Comparison of ENCODE assay signal across 1 cellular context in the genomic region with DNA sequence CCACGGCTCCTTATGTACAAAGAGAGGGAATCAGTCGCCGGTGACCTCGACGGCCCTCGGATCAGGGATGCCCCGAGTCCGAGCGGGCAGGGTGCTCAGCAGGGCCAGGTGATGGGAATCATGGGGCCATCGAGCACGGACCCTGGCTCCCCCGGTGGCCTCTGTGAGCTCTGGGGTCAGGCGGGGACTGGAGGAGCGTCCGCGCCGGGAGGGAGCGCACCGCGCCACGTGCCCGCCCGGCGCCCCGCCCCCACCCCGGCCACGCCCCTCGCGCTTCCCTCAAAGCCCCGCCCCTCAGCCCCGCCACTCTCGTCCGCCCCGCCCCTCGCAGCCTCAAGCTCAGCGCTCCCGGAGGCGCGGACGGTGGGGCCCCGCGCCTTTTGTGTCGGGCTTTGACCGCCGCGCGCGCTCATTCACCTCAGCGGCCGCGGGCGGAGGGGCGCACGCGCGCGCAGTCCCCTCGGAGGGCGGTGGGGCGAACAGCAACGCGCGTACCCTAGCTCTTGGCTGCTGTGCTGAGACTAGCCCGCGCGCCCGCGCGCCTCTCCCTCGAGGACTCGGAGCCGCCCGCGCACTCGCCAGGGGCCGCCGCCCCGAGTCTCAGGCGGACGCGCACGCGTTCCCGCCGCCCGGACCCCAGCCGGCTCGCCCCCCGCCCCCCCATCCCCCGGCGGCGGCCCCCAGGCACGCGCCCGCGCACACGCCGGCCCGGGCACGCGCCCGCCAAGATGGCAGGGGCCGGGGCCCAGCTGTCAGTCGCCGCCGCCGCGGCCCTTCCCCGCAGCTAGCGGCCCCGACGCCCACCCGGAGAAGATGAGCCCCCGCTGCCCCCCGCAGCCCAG.
TF ChIP-seq lines count a peak whose summit lies in the region.

No MANE protein-coding gene starts in this region.

TF ChIP-seq in H1, 55 proteins besides CTCF, POLR2A, EP300 and RAD21 (continued from another document):
- TF ChIP-seq CEBPB (IDR thresholded peaks at IDR 0.05; ENCODE audit: low read depth, low read length) (no peak), SP2 (IDR thresholded peaks at IDR 0.05; ENCODE audit: low read length) (no peak), JUN (IDR thresholded peaks at IDR 0.05; ENCODE audit: low read depth, low read length) (no peak), GABPA (IDR thresholded peaks at IDR 0.05; ENCODE audit: borderline replicate concordance, insufficient read depth, low read length) (no peak), BCL11A (IDR thresholded peaks at IDR 0.05; ENCODE audit: low read depth in 2 of 2, low read length in 2 of 2) (no peak), CHD2 (IDR thresholded peaks at IDR 0.05; ENCODE audit: low read length) (no peak), MAFK (IDR thresholded peaks at IDR 0.05; ENCODE audit: low read depth, low read length) (no peak), SP1 (IDR thresholded peaks at IDR 0.05; ENCODE audit: low read depth, low read length) (no peak), SIN3A (conservative IDR thresholded peaks at IDR 0.05 in 1 of 2, IDR thresholded peaks at IDR 0.05 in 1 of 2; ENCODE audit: low read depth in 1 of 2, low read length in 2 of 2) (peak; percentile 8 to 61; a peak in 1 of 4 replicates), TEAD4 (IDR thresholded peaks at IDR 0.05; ENCODE audit: low read depth, low read length) (no peak; the same call in 1 of the 2 replicates), FOSL1 (IDR thresholded peaks at IDR 0.05; ENCODE audit: insufficient read depth, low read depth, low read length) (no peak), TAF7 (optimal IDR thresholded peaks at IDR 0.05; ENCODE audit: borderline replicate concordance, low read depth, low read length) (peak; percentile 27), TBP (IDR thresholded peaks at IDR 0.05; ENCODE audit: low read depth, low read length) (0 out of 2 replicates have a peak, but pooled peaks have one; percentile 31), CBX8 (IDR thresholded peaks at IDR 0.05; ENCODE audit: borderline replicate concordance, low read depth, low read length) (no peak), RBBP5 (IDR thresholded peaks at IDR 0.05; ENCODE audit: borderline replicate concordance, low read depth, low read length) (peak; percentile 43; the same call in 1 of the 2 replicates), KDM4A (IDR thresholded peaks at IDR 0.05; ENCODE audit: low read depth, low read length, severe bottlenecking) (peak; percentile 89), KDM1A (IDR thresholded peaks at IDR 0.05; ENCODE audit: borderline replicate concordance, low read length) (no peak), NANOG (IDR thresholded peaks at IDR 0.05; ENCODE audit: insufficient read depth, low read depth, low read length, poor library complexity, severe bottlenecking) (no peak), SIRT6 (IDR thresholded peaks at IDR 0.05; ENCODE audit: low read length) (no peak), BACH1 (IDR thresholded peaks at IDR 0.05; ENCODE audit: low read length) (no peak), HDAC2 (IDR thresholded peaks at IDR 0.05; ENCODE audit: borderline replicate concordance in 1 of 2, low read depth in 2 of 2, low read length in 2 of 2) (no peak), ASH2L (IDR thresholded peaks at IDR 0.05; ENCODE audit: low read length) (no peak), KDM5A (IDR thresholded peaks at IDR 0.05; ENCODE audit: low read length) (no peak), SP4 (IDR thresholded peaks at IDR 0.05; ENCODE audit: low read length) (no peak), CREB1 (IDR thresholded peaks at IDR 0.05) (no peak), TCF12 (IDR thresholded peaks at IDR 0.05; ENCODE audit: low read depth, low read length) (no peak), CHD1 (IDR thresholded peaks at IDR 0.05; ENCODE audit: low read depth, low read length) (no peak), RFX5 (IDR thresholded peaks at IDR 0.05; ENCODE audit: borderline replicate concordance, low read depth, low read length) (no peak), EZH2 (IDR thresholded peaks at IDR 0.05; ENCODE audit: low read depth, low read length, severe bottlenecking) (no peak), SRF (IDR thresholded peaks at IDR 0.05; ENCODE audit: low read depth, low read length) (no peak), RNF2 (IDR thresholded peaks at IDR 0.05; ENCODE audit: borderline replicate concordance, low read depth, low read length, missing control alignments, poor library complexity, severe bottlenecking) (peak; percentile 50), HDAC6 (IDR thresholded peaks at IDR 0.05; ENCODE audit: low read depth, low read length) (no peak), SUZ12 (IDR thresholded peaks at IDR 0.05; ENCODE audit: low read length) (no peak), BRCA1 (IDR thresholded peaks at IDR 0.05; ENCODE audit: low read depth, low read length) (no peak), SAP30 (IDR thresholded peaks at IDR 0.05; ENCODE audit: insufficient read depth, insufficient replicate concordance, low read length) (no peak), EGR1 (IDR thresholded peaks at IDR 0.05; ENCODE audit: borderline replicate concordance, low read depth, low read length) (no peak), JUND (IDR thresholded peaks at IDR 0.05; ENCODE audit: low read length) (no peak), GTF2F1 (IDR thresholded peaks at IDR 0.05; ENCODE audit: borderline replicate concordance, low read depth, low read length) (no peak), YY1 (IDR thresholded peaks at IDR 0.05; ENCODE audit: low read depth, low read length) (no peak), TAF1 (IDR thresholded peaks at IDR 0.05; ENCODE audit: low read depth, low read length) (peak; percentile 75), RXRA (IDR thresholded peaks at IDR 0.05; ENCODE audit: insufficient read depth, low read depth, low read length) (no peak), CTBP2 (IDR thresholded peaks at IDR 0.05; ENCODE audit: borderline replicate concordance, insufficient read depth, insufficient read length, low read length) (no peak), ZNF274 (IDR thresholded peaks at IDR 0.05; ENCODE audit: borderline replicate concordance, extremely low read depth, low read length) (no peak), POU5F1 (IDR thresholded peaks at IDR 0.05; ENCODE audit: low read depth, low read length) (no peak), NRF1 (IDR thresholded peaks at IDR 0.05; ENCODE audit: low read depth, low read length) (peak; percentile 28; the same call in 1 of the 2 replicates), SIX5 (IDR thresholded peaks at IDR 0.05; ENCODE audit: low read depth, low read length) (no peak), CBX5 (IDR thresholded peaks at IDR 0.05; ENCODE audit: low read depth, low read length) (no peak), POLR2AphosphoS5 (IDR thresholded peaks at IDR 0.05; ENCODE audit: low read depth, low read length) (peak; percentile 78; the same call in 1 of the 2 replicates)
- TF ChIP-seq, protein P1, sequence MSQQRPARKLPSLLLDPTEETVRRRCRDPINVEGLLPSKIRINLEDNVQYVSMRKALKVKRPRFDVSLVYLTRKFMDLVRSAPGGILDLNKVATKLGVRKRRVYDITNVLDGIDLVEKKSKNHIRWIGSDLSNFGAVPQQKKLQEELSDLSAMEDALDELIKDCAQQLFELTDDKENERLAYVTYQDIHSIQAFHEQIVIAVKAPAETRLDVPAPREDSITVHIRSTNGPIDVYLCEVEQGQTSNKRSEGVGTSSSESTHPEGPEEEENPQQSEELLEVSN (IDR thresholded peaks at IDR 0.05): peak; percentile 96
- TF ChIP-seq, protein P2, sequence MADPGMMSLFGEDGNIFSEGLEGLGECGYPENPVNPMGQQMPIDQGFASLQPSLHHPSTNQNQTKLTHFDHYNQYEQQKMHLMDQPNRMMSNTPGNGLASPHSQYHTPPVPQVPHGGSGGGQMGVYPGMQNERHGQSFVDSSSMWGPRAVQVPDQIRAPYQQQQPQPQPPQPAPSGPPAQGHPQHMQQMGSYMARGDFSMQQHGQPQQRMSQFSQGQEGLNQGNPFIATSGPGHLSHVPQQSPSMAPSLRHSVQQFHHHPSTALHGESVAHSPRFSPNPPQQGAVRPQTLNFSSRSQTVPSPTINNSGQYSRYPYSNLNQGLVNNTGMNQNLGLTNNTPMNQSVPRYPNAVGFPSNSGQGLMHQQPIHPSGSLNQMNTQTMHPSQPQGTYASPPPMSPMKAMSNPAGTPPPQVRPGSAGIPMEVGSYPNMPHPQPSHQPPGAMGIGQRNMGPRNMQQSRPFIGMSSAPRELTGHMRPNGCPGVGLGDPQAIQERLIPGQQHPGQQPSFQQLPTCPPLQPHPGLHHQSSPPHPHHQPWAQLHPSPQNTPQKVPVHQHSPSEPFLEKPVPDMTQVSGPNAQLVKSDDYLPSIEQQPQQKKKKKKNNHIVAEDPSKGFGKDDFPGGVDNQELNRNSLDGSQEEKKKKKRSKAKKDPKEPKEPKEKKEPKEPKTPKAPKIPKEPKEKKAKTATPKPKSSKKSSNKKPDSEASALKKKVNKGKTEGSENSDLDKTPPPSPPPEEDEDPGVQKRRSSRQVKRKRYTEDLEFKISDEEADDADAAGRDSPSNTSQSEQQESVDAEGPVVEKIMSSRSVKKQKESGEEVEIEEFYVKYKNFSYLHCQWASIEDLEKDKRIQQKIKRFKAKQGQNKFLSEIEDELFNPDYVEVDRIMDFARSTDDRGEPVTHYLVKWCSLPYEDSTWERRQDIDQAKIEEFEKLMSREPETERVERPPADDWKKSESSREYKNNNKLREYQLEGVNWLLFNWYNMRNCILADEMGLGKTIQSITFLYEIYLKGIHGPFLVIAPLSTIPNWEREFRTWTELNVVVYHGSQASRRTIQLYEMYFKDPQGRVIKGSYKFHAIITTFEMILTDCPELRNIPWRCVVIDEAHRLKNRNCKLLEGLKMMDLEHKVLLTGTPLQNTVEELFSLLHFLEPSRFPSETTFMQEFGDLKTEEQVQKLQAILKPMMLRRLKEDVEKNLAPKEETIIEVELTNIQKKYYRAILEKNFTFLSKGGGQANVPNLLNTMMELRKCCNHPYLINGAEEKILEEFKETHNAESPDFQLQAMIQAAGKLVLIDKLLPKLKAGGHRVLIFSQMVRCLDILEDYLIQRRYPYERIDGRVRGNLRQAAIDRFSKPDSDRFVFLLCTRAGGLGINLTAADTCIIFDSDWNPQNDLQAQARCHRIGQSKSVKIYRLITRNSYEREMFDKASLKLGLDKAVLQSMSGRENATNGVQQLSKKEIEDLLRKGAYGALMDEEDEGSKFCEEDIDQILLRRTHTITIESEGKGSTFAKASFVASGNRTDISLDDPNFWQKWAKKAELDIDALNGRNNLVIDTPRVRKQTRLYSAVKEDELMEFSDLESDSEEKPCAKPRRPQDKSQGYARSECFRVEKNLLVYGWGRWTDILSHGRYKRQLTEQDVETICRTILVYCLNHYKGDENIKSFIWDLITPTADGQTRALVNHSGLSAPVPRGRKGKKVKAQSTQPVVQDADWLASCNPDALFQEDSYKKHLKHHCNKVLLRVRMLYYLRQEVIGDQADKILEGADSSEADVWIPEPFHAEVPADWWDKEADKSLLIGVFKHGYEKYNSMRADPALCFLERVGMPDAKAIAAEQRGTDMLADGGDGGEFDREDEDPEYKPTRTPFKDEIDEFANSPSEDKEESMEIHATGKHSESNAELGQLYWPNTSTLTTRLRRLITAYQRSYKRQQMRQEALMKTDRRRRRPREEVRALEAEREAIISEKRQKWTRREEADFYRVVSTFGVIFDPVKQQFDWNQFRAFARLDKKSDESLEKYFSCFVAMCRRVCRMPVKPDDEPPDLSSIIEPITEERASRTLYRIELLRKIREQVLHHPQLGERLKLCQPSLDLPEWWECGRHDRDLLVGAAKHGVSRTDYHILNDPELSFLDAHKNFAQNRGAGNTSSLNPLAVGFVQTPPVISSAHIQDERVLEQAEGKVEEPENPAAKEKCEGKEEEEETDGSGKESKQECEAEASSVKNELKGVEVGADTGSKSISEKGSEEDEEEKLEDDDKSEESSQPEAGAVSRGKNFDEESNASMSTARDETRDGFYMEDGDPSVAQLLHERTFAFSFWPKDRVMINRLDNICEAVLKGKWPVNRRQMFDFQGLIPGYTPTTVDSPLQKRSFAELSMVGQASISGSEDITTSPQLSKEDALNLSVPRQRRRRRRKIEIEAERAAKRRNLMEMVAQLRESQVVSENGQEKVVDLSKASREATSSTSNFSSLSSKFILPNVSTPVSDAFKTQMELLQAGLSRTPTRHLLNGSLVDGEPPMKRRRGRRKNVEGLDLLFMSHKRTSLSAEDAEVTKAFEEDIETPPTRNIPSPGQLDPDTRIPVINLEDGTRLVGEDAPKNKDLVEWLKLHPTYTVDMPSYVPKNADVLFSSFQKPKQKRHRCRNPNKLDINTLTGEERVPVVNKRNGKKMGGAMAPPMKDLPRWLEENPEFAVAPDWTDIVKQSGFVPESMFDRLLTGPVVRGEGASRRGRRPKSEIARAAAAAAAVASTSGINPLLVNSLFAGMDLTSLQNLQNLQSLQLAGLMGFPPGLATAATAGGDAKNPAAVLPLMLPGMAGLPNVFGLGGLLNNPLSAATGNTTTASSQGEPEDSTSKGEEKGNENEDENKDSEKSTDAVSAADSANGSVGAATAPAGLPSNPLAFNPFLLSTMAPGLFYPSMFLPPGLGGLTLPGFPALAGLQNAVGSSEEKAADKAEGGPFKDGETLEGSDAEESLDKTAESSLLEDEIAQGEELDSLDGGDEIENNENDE (IDR thresholded peaks at IDR 0.05; ENCODE audit: insufficient replicate concordance, low read length): no peak
- TF ChIP-seq, protein P3, sequence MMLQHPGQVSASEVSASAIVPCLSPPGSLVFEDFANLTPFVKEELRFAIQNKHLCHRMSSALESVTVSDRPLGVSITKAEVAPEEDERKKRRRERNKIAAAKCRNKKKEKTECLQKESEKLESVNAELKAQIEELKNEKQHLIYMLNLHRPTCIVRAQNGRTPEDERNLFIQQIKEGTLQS (IDR thresholded peaks at IDR 0.05; ENCODE audit: insufficient read depth, low read depth, low read length): 0 out of 2 replicates have a peak, but pooled peaks have one; percentile 15
- TF ChIP-seq, protein P4, sequence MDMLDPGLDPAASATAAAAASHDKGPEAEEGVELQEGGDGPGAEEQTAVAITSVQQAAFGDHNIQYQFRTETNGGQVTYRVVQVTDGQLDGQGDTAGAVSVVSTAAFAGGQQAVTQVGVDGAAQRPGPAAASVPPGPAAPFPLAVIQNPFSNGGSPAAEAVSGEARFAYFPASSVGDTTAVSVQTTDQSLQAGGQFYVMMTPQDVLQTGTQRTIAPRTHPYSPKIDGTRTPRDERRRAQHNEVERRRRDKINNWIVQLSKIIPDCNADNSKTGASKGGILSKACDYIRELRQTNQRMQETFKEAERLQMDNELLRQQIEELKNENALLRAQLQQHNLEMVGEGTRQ (IDR thresholded peaks at IDR 0.05; ENCODE audit: low read length): peak; percentile 46; the same call in 1 of the 2 replicates
- TF ChIP-seq, protein P5, sequence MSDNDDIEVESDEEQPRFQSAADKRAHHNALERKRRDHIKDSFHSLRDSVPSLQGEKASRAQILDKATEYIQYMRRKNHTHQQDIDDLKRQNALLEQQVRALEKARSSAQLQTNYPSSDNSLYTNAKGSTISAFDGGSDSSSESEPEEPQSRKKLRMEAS (IDR thresholded peaks at IDR 0.05): peak; percentile 95
- TF ChIP-seq, protein P6, sequence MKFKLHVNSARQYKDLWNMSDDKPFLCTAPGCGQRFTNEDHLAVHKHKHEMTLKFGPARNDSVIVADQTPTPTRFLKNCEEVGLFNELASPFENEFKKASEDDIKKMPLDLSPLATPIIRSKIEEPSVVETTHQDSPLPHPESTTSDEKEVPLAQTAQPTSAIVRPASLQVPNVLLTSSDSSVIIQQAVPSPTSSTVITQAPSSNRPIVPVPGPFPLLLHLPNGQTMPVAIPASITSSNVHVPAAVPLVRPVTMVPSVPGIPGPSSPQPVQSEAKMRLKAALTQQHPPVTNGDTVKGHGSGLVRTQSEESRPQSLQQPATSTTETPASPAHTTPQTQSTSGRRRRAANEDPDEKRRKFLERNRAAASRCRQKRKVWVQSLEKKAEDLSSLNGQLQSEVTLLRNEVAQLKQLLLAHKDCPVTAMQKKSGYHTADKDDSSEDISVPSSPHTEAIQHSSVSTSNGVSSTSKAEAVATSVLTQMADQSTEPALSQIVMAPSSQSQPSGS (IDR thresholded peaks at IDR 0.05; ENCODE audit: low read length): no peak
